Comparison of ENCODE assay signal across 8 cellular contexts in genomic region chr17:80414508-80414802, GRCh38. TPM values are rescaled to one million over a fixed set of nuclear protein-coding genes. Genes with fewer than 3 reads are reported as not detected.
DNase-seq lines count a peak whose midpoint lies in the region; ATAC-seq, FAIRE-seq and TF ChIP-seq lines count a peak whose summit lies in the region.

No MANE protein-coding gene starts in this region.

- peak; percentile 67 for DNase-seq in activated CD8-positive, alpha-beta memory T cell treated with anti-CD3 and anti-CD28 coated beads for 24 hours
- no peak for DNase-seq in activated CD8-positive, alpha-beta memory T cell treated with anti-CD3 and anti-CD28 coated beads, Interleukin-2, amount 50 U/mL, for 4 hours
- DNase-seq in PC-9: no peak
- DNase-seq in erythroblast (lab: John Stamatoyannopoulos, UW): peak; percentile 58 to 59
- DNase-seq in pancreas: no peak
- no peak for DNase-seq in EL
- no peak for DNase-seq in GF-D8 (lab: John Stamatoyannopoulos, UW)

- intact Hi-C loops in PC-9 (cut with micrococcal nuclease; ENCODE audit: unreplicated experiment): loop anchor here (5.0 kb wide), 1 partner anchor 407 kb away; no protein-coding TSS in a partner anchor
- intact Hi-C loops in pancreas (cut with DNase I): no loop called here

- no peak for FAIRE-seq in pancreas (lab: Jason Lieb, UNC)

- H3K27me3 ChIP-seq in PC-9 (ENCODE audit: insufficient read depth, low read depth) (no peaks in the 10 kb centered on the region), pancreas (no peaks in the 10 kb centered on the region)

- CTCF ChIA-PET in PC-9 (lab: Charles Lee): interaction anchor here (0.7 kb wide), 2 partner anchors 40 to 572 kb away, joined by 3 to 4 read pairs; no protein-coding TSS in a partner anchor

- no peak overlapping the region for H3K27ac ChIP-seq in PC-9
- H3K27ac ChIP-seq in pancreas: peak overlapping the region; percentile 81 to 99 (median 96)

- BruUV-seq in PC-9 (replicated peaks; lab: Mats Ljungman, UMichigan): no TSS peak

- H3K4me2 ChIP-seq in PC-9: peak overlapping the region; percentile 94

- ATAC-seq in pancreas: peak in 3 of 4 donors; percentile 6 to 18 (median 15)
- no peak for ATAC-seq in GM21360 (IDR thresholded peaks at IDR 0.05; ENCODE audit: unreplicated experiment)

- no peak for TF ChIP-seq POLR2A in erythroblast (IDR thresholded peaks at IDR 0.05; ENCODE audit: low read length)

- H2AFZ ChIP-seq in PC-9: peak overlapping the region; percentile 96

- H3K9me3 ChIP-seq in PC-9 (ENCODE audit: insufficient read depth, low read depth): no peaks in the 10 kb centered on the region
- no peaks in the 10 kb centered on the region for H3K9me3 ChIP-seq in pancreas

- H3K79me2 ChIP-seq in PC-9 (ENCODE audit: low read depth): peaks cover 10% of the 10 kb centered on the region

- no peaks in the 10 kb centered on the region for H3K9me2 ChIP-seq in PC-9 (ENCODE audit: insufficient read depth)

- no peak for TF ChIP-seq CTCF in PC-9 (conservative IDR thresholded peaks at IDR 0.05)
- no peak for TF ChIP-seq CTCF in pancreas (IDR thresholded peaks at IDR 0.05)

- no peaks in the 10 kb centered on the region for H4K20me1 ChIP-seq in PC-9 (ENCODE audit: insufficient read depth)

- 0 out of 2 replicates have a peak, but pooled peaks cover 6% of the 10 kb centered on the region for H3K4me1 ChIP-seq in PC-9 (replicated peaks; ENCODE audit: insufficient read depth)
- peaks cover 6 to 12% (median 9%) of the 10 kb centered on the region in 3 donors for H3K4me1 ChIP-seq in pancreas

- H3K36me3 ChIP-seq in PC-9 (ENCODE audit: low read depth): no peaks in the 10 kb centered on the region
- no peaks in the 10 kb centered on the region for H3K36me3 ChIP-seq in pancreas

- no peaks in the 10 kb centered on the region for H3F3A ChIP-seq in PC-9 (ENCODE audit: insufficient read depth, low read depth)

- WGBS in pancreas, 2 donors: 0% methylated on average over 15 of the region's 15 CpGs

- H3K4me3 ChIP-seq in PC-9: peak overlapping the region; percentile 67
- peak overlapping the region; percentile 65 to 98 (median 88) for H3K4me3 ChIP-seq in pancreas

- POLR2A ChIA-PET in PC-9 (lab: Charles Lee; ENCODE audit: unreplicated experiment): interaction anchor here (0.5 kb wide), 1 partner anchor 40 kb away, joined by 4 read pairs; no protein-coding TSS in a partner anchor

RNA-seq across cellular contexts. Expression of gene ENDOV, which starts 0.5 kb away (rescaled TPM):
- total RNA-seq in PC-9 (2021): 50.3 and 84.8 TPM in 2 replicates
- 10 to 100 TPM in 4 of 6 donors, 1 to 10 TPM in 2; 8.7 to 15.9 (median 11.6) TPM for total RNA-seq in pancreas
- 10 to 100 TPM; 16.0 to 20.4 TPM for polyA plus RNA-seq in pancreas

Comparison
In these comparisons a context has a peak if more than half of its experiments do, and no peak if none do; other contexts are left out.
1. DNase-seq: peak in activated CD8-positive, alpha-beta memory T cell treated with anti-CD3 and anti-CD28 coated beads for 24 hours (single experiment) and erythroblast (2 of 2); none in activated CD8-positive, alpha-beta memory T cell treated with anti-CD3 and anti-CD28 coated beads, Interleukin-2, amount 50 U/mL, for 4 hours (single experiment), PC-9 (0 of 2), pancreas (0 of 6), EL (single experiment) and GF-D8 (single experiment).